Comparison of ENCODE assay signal across 1 cellular context in the genomic region with DNA sequence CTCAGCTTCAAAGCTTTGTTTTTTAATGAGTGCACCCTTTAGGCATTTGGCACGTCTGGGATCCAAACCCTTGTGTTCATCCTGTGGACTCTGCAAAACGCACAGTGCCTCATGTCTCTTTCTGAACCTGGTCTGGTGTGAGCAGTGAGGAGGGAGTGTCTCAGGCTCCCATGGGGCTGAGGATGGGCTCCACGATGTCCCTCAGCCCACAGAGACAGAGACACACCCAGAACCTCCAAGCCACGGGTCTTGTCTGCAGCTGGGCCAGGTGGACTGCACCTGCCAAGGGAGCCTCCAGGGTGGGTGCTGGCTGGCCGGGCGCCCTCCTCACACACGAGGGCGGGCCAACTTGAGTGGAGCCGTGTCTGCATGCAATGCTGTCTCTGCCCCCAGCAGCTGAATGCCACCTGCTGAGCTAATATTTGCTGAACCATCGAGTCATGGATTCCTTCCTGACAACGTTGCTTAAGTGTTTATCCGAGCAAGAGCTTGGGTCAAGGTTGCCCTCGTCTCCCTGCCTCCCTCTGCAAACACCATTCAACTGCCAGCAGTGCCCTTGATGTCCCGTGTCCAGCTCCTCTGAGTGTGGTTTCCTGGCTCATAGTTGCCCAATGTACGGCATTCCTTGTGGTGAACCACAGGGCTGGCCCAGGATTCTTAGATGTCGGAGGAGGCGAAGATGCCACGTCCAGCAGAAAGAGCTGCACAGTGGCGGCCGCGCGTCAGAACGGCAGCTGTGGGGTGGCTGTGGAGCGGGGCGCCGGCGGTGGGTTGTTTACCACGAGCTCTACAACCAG.
TF ChIP-seq lines count a peak whose summit lies in the region.

No MANE protein-coding gene starts in this region.

TF ChIP-seq in HepG2, 621 proteins besides CTCF, POLR2A, EP300 and RAD21 (continued from another document and continues in another):
- TF ChIP-seq, protein P1, sequence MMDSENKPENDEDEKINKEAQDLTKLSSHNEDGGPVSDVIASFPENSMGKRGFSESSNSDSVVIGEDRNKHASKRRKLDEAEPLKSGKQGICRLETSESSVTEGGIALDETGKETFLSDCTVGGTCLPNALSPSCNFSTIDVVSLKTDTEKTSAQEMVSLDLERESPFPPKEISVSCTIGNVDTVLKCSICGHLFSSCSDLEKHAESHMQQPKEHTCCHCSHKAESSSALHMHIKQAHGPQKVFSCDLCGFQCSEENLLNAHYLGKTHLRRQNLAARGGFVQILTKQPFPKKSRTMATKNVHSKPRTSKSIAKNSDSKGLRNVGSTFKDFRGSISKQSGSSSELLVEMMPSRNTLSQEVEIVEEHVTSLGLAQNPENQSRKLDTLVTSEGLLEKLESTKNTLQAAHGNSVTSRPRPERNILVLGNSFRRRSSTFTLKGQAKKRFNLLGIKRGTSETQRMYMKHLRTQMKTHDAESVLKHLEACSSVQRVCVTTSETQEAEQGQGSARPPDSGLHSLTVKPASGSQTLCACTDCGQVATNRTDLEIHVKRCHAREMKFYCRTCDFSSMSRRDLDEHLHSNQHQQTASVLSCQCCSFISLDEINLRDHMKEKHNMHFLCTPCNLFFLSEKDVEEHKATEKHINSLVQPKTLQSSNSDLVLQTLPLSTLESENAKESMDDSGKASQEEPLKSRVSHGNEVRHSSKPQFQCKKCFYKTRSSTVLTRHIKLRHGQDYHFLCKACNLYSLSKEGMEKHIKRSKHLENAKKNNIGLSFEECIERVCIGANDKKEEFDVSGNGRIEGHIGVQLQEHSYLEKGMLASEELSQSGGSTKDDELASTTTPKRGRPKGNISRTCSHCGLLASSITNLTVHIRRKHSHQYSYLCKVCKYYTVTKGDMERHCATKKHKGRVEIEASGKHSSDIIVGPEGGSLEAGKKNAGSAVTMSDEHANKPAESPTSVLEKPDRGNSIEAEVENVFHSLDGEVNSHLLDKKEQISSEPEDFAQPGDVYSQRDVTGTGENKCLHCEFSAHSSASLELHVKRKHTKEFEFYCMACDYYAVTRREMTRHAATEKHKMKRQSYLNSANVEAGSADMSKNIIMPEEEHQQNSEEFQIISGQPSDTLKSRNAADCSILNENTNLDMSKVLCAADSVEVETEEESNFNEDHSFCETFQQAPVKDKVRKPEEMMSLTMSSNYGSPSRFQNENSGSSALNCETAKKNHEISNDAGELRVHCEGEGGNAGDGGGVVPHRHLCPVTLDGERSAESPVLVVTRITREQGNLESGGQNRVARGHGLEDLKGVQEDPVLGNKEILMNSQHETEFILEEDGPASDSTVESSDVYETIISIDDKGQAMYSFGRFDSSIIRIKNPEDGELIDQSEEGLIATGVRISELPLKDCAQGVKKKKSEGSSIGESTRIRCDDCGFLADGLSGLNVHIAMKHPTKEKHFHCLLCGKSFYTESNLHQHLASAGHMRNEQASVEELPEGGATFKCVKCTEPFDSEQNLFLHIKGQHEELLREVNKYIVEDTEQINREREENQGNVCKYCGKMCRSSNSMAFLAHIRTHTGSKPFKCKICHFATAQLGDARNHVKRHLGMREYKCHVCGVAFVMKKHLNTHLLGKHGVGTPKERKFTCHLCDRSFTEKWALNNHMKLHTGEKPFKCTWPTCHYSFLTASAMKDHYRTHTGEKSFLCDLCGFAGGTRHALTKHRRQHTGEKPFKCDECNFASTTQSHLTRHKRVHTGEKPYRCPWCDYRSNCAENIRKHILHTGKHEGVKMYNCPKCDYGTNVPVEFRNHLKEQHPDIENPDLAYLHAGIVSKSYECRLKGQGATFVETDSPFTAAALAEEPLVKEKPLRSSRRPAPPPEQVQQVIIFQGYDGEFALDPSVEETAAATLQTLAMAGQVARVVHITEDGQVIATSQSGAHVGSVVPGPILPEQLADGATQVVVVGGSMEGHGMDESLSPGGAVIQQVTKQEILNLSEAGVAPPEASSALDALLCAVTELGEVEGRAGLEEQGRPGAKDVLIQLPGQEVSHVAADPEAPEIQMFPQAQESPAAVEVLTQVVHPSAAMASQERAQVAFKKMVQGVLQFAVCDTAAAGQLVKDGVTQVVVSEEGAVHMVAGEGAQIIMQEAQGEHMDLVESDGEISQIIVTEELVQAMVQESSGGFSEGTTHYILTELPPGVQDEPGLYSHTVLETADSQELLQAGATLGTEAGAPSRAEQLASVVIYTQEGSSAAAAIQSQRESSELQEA (CRISPR knock-in tag; IDR thresholded peaks at IDR 0.05; ENCODE audit: not compliant biosample characterization), result peak; percentile 25
- TF ChIP-seq ZNF619 (CRISPR knock-in tag; IDR thresholded peaks at IDR 0.05) (no peak), REL (CRISPR knock-in tag; conservative IDR thresholded peaks at IDR 0.05) (no peak), KDM1A (CRISPR knock-in tag; IDR thresholded peaks at IDR 0.05) (peak; percentile 78; the same call in 1 of the 2 replicates), STAT5B (CRISPR knock-in tag; IDR thresholded peaks at IDR 0.05) (no peak), HBP1 (CRISPR knock-in tag; IDR thresholded peaks at IDR 0.05; ENCODE audit: low read depth) (0 out of 2 replicates have a peak, but pooled peaks have one; percentile 81), ZFP91 (CRISPR knock-in tag; IDR thresholded peaks at IDR 0.05; ENCODE audit: borderline replicate concordance) (peak; percentile 90), ZNF362 (CRISPR knock-in tag; IDR thresholded peaks at IDR 0.05; ENCODE audit: borderline replicate concordance) (no peak), ZNF441 (CRISPR knock-in tag; IDR thresholded peaks at IDR 0.05; ENCODE audit: borderline replicate concordance) (no peak), ZSCAN20 (CRISPR knock-in tag; IDR thresholded peaks at IDR 0.05; ENCODE audit: borderline replicate concordance) (no peak), ZNF558 (CRISPR knock-in tag; IDR thresholded peaks at IDR 0.05; ENCODE audit: borderline replicate concordance) (peak; percentile 91; the same call in 1 of the 2 replicates), ZBTB7A (CRISPR knock-in tag; IDR thresholded peaks at IDR 0.05) (peak; percentile 23; the same call in 1 of the 2 replicates), NONO (IDR thresholded peaks at IDR 0.05) (no peak), NONO (CRISPR knock-in tag; conservative IDR thresholded peaks at IDR 0.05) (peak; percentile 93), SMYD3 (CRISPR knock-in tag; IDR thresholded peaks at IDR 0.05) (no peak), SAFB2 (CRISPR knock-in tag; IDR thresholded peaks at IDR 0.05; ENCODE audit: borderline replicate concordance, low read depth) (peak; percentile 94; the same call in 1 of the 2 replicates)
- TF ChIP-seq, protein P2, sequence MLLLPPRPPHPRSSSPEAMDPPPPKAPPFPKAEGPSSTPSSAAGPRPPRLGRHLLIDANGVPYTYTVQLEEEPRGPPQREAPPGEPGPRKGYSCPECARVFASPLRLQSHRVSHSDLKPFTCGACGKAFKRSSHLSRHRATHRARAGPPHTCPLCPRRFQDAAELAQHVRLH (CRISPR knock-in tag; IDR thresholded peaks at IDR 0.05; ENCODE audit: borderline replicate concordance, low read depth), result peak; percentile 86; the same call in 1 of the 2 replicates
- TF ChIP-seq, protein P3, sequence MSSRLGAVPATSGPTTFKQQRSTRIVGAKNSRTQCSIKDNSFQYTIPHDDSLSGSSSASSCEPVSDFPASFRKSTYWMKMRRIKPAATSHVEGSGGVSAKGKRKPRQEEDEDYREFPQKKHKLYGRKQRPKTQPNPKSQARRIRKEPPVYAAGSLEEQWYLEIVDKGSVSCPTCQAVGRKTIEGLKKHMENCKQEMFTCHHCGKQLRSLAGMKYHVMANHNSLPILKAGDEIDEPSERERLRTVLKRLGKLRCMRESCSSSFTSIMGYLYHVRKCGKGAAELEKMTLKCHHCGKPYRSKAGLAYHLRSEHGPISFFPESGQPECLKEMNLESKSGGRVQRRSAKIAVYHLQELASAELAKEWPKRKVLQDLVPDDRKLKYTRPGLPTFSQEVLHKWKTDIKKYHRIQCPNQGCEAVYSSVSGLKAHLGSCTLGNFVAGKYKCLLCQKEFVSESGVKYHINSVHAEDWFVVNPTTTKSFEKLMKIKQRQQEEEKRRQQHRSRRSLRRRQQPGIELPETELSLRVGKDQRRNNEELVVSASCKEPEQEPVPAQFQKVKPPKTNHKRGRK (CRISPR knock-in tag; IDR thresholded peaks at IDR 0.05), result no peak
- TF ChIP-seq, protein P4, sequence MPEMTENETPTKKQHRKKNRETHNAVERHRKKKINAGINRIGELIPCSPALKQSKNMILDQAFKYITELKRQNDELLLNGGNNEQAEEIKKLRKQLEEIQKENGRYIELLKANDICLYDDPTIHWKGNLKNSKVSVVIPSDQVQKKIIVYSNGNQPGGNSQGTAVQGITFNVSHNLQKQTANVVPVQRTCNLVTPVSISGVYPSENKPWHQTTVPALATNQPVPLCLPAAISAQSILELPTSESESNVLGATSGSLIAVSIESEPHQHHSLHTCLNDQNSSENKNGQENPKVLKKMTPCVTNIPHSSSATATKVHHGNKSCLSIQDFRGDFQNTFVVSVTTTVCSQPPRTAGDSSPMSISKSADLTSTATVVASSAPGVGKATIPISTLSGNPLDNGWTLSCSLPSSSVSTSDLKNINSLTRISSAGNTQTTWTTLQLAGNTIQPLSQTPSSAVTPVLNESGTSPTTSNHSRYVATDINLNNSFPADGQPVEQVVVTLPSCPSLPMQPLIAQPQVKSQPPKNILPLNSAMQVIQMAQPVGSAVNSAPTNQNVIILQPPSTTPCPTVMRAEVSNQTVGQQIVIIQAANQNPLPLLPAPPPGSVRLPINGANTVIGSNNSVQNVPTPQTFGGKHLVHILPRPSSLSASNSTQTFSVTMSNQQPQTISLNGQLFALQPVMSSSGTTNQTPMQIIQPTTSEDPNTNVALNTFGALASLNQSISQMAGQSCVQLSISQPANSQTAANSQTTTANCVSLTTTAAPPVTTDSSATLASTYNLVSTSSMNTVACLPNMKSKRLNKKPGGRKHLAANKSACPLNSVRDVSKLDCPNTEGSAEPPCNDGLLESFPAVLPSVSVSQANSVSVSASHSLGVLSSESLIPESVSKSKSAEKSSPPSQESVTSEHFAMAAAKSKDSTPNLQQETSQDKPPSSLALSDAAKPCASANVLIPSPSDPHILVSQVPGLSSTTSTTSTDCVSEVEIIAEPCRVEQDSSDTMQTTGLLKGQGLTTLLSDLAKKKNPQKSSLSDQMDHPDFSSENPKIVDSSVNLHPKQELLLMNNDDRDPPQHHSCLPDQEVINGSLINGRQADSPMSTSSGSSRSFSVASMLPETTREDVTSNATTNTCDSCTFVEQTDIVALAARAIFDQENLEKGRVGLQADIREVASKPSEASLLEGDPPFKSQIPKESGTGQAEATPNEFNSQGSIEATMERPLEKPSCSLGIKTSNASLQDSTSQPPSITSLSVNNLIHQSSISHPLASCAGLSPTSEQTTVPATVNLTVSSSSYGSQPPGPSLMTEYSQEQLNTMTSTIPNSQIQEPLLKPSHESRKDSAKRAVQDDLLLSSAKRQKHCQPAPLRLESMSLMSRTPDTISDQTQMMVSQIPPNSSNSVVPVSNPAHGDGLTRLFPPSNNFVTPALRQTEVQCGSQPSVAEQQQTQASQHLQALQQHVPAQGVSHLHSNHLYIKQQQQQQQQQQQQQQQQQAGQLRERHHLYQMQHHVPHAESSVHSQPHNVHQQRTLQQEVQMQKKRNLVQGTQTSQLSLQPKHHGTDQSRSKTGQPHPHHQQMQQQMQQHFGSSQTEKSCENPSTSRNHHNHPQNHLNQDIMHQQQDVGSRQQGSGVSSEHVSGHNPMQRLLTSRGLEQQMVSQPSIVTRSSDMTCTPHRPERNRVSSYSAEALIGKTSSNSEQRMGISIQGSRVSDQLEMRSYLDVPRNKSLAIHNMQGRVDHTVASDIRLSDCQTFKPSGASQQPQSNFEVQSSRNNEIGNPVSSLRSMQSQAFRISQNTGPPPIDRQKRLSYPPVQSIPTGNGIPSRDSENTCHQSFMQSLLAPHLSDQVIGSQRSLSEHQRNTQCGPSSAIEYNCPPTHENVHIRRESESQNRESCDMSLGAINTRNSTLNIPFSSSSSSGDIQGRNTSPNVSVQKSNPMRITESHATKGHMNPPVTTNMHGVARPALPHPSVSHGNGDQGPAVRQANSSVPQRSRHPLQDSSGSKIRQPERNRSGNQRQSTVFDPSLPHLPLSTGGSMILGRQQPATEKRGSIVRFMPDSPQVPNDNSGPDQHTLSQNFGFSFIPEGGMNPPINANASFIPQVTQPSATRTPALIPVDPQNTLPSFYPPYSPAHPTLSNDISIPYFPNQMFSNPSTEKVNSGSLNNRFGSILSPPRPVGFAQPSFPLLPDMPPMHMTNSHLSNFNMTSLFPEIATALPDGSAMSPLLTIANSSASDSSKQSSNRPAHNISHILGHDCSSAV (CRISPR knock-in tag; IDR thresholded peaks at IDR 0.05; ENCODE audit: borderline replicate concordance), result 0 out of 2 replicates have a peak, but pooled peaks have one; percentile 10
- TF ChIP-seq, protein P5, sequence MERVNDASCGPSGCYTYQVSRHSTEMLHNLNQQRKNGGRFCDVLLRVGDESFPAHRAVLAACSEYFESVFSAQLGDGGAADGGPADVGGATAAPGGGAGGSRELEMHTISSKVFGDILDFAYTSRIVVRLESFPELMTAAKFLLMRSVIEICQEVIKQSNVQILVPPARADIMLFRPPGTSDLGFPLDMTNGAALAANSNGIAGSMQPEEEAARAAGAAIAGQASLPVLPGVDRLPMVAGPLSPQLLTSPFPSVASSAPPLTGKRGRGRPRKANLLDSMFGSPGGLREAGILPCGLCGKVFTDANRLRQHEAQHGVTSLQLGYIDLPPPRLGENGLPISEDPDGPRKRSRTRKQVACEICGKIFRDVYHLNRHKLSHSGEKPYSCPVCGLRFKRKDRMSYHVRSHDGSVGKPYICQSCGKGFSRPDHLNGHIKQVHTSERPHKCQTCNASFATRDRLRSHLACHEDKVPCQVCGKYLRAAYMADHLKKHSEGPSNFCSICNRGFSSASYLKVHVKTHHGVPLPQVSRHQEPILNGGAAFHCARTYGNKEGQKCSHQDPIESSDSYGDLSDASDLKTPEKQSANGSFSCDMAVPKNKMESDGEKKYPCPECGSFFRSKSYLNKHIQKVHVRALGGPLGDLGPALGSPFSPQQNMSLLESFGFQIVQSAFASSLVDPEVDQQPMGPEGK (CRISPR knock-in tag; IDR thresholded peaks at IDR 0.05), result peak; percentile 86
